Comparison of ENCODE assay signal across 8 cellular contexts in genomic region chr4:56978750-56979303, GRCh38. TPM values are rescaled to one million over a fixed set of nuclear protein-coding genes. Genes with fewer than 3 reads are reported as not detected.
DNase-seq lines count a peak whose midpoint lies in the region; ATAC-seq and TF ChIP-seq lines count a peak whose summit lies in the region.

Gene POLR2B (plus strand): TSS chr4:56978896. CDS start chr4:56978986, 90 bp downstream.

- H3K27ac Mint-ChIP-seq in activated naive CD8-positive, alpha-beta T cell: peak within 1 kb of the TSS; percentile 98
- H3K27ac Mint-ChIP-seq in glutamatergic neuron (ENCODE audit: unreplicated experiment): peak within 1 kb of the TSS; percentile 93

- H3K9me3 Mint-ChIP-seq in activated naive CD8-positive, alpha-beta T cell (ENCODE audit: low read depth): peaks cover 1% of the 10 kb centered on the region
- peaks cover 9% of the 10 kb centered on the region for H3K9me3 Mint-ChIP-seq in glutamatergic neuron (ENCODE audit: unreplicated experiment)

- 0% methylated on average over 37 of the region's 37 CpGs for WGBS in ovary, 3 donors
- WGBS in thyroid gland, 2 donors: 1% methylated on average over 29 to 37 of the region's 37 CpGs

- TF ChIP-seq POLR2A in ovary (IDR thresholded peaks at IDR 0.05) (peak; percentile 64), thyroid gland (IDR thresholded peaks at IDR 0.05) (peak in 1 of 2 donors; percentile 81)

- H3K4me1 ChIP-seq in ovary (ENCODE audit: insufficient read depth): peaks cover 20% of the 10 kb centered on the region
- peaks cover 29 to 42% of the 10 kb centered on the region in 2 donors for H3K4me1 ChIP-seq in thyroid gland

- H3K4me3 Mint-ChIP-seq in activated naive CD8-positive, alpha-beta T cell: peak within 1 kb of the TSS; percentile 100
- H3K4me3 Mint-ChIP-seq in glutamatergic neuron (ENCODE audit: unreplicated experiment): peak within 1 kb of the TSS; percentile 99

- H3K27ac ChIP-seq in ovary (peak within 1 kb of the TSS; percentile 70 to 88), thyroid gland (peak within 1 kb of the TSS; percentile 83 to 94 (median 94))

- TF ChIP-seq CTCF in glutamatergic neuron (IDR thresholded peaks at IDR 0.05; ENCODE audit: partially characterized antibody, unreplicated experiment): no peak
- no peak for TF ChIP-seq CTCF in ovary (IDR thresholded peaks at IDR 0.05)
- TF ChIP-seq CTCF in thyroid gland (IDR thresholded peaks at IDR 0.05): no peak

- peaks cover 13% of the 10 kb centered on the region for H3K36me3 Mint-ChIP-seq in activated naive CD8-positive, alpha-beta T cell
- H3K36me3 Mint-ChIP-seq in glutamatergic neuron (ENCODE audit: unreplicated experiment): peaks cover 4% of the 10 kb centered on the region

- H3K4me3 ChIP-seq in GM08714 (ENCODE audit: low read length) (peak within 1 kb of the TSS; percentile 96), ovary (peak within 1 kb of the TSS; percentile 90), thyroid gland (replicated peaks in 1 of 3) (peak within 1 kb of the TSS; percentile 76 to 83 (median 79))

- DNase-seq in NCI-H1092 (lab: John Stamatoyannopoulos, UW) (peak; percentile 93), SKM-1 treated with dmso at 0.1 percent for 144 hours (lab: John Stamatoyannopoulos, UW; ENCODE audit: unreplicated experiment) (peak; percentile 93), glutamatergic neuron (peak; percentile 98), ovary (peak; percentile 89 to 93 (median 92)), thyroid gland (peak; percentile 92 to 94)

- peaks cover 56% of the 10 kb centered on the region for H3K4me1 Mint-ChIP-seq in activated naive CD8-positive, alpha-beta T cell (ENCODE audit: low read depth)
- peaks cover 8% of the 10 kb centered on the region for H3K4me1 Mint-ChIP-seq in glutamatergic neuron (ENCODE audit: low read depth, unreplicated experiment)

- TF ChIP-seq EP300 in ovary (IDR thresholded peaks at IDR 0.05): no peak

- H3K27me3 ChIP-seq in ovary (no peaks in the 10 kb centered on the region), thyroid gland (no peaks in the 10 kb centered on the region)

- peak; percentile 44 for ATAC-seq in HG02588 (IDR thresholded peaks at IDR 0.05; ENCODE audit: unreplicated experiment)

- H3K9me3 ChIP-seq in ovary: no peaks in the 10 kb centered on the region
- no peaks in the 10 kb centered on the region for H3K9me3 ChIP-seq in thyroid gland

- H3K36me3 ChIP-seq in ovary: no peaks in the 10 kb centered on the region
- H3K36me3 ChIP-seq in thyroid gland: peaks cover under 1 to 4% of the 10 kb centered on the region in 2 donors

- no peaks in the 10 kb centered on the region for H3K27me3 Mint-ChIP-seq in activated naive CD8-positive, alpha-beta T cell
- H3K27me3 Mint-ChIP-seq in glutamatergic neuron (ENCODE audit: unreplicated experiment): peaks cover 6% of the 10 kb centered on the region

- intact Hi-C loops in ovary (cut with DNase I) (loop anchor here in 1 of 4 donors (5.0 kb wide), 1 partner anchor 72 kb away; the partner anchor contains the start of gene REST), thyroid gland (cut with DNase I) (loop anchor here (10.0 kb wide), 1 partner anchor 74 kb away; the partner anchor contains the start of gene REST)

RNA-seq across cellular contexts. Expression of gene POLR2B, which starts in this region (rescaled TPM):
- 135 TPM for total RNA-seq in glutamatergic neuron (ENCODE audit: unreplicated experiment)
- 10 to 100 TPM; 53.3 to 79.4 (median 65.5) TPM for total RNA-seq in ovary
- 10 to 100 TPM; 31.8 to 60.2 TPM for polyA plus RNA-seq in ovary
- 100 to 1,000 TPM in 1 of 4 donors, 10 to 100 TPM in 3; 82.1 to 111 (median 84.2) TPM for total RNA-seq in thyroid gland

Comparison
In these comparisons a context has a peak if more than half of its experiments do, and no peak if none do; other contexts are left out.
1. Peak in every context shown above with its lines: DNase-seq, ATAC-seq, H3K4me3 ChIP-seq and H3K27ac ChIP-seq.